19 cellular contexts compared by ENCODE assay signal in genomic region chr5:171433952-171434676, GRCh38. TPM values are rescaled to one million over a fixed set of nuclear protein-coding genes. Genes with fewer than 3 reads are reported as not detected.
"Had no signal": no experiment of that assay in that cellular context is flagged by ENCODE, and none has a peak within 500 bp of the region (broad histone marks: within the 10 kb centered on the region; RNA-seq: fewer than 3 reads in every experiment).

No MANE protein-coding gene starts in this region.

- H3K27ac Mint-ChIP-seq: activated naive CD4-positive, alpha-beta T cell treated with anti-CD3 and anti-CD28 coated beads, Interleukin-2, amount 50 U/mL, for 24 hours; activated T-cell treated with anti-CD3 and anti-CD28 coated beads, Interleukin-2, amount 50 U/mL, for 72 hours; memory B cell had no signal

- DNase-seq: activated CD4-positive, alpha-beta T cell treated with anti-CD3 and anti-CD28 coated beads for 1 hour; activated effector memory CD4-positive, alpha-beta T cell treated with anti-CD3 and anti-CD28 coated beads, Interleukin-2, amount 50 U/mL, for 16 hours; activated T-cell treated with anti-CD3 and anti-CD28 coated beads, Interleukin-2, amount 50 U/mL, for 72 hours; effector memory CD8-positive, alpha-beta T cell; foreskin melanocyte; left ventricle myocardium inferior; stimulated activated CD4-positive, alpha-beta T cell treated with anti-CD3 and anti-CD28 coated beads, Interleukin-2, amount 100 ng/mL, for 24 hours; stimulated activated naive CD4-positive, alpha-beta T cell treated with Interleukin-2 at 50 U/mL for 16 hours; SW 1271; T-helper 2 cell; transverse colon; WERI-Rb-1 had no signal

- H3K4me3 Mint-ChIP-seq: activated naive CD4-positive, alpha-beta T cell treated with anti-CD3 and anti-CD28 coated beads, Interleukin-2, amount 50 U/mL, for 24 hours; activated T-cell treated with anti-CD3 and anti-CD28 coated beads, Interleukin-2, amount 50 U/mL, for 72 hours; effector memory CD8-positive, alpha-beta T cell; memory B cell had no signal

- H3K9me3 ChIP-seq: left ventricle myocardium inferior, neutrophil, transverse colon had no signal

- H2AFZ ChIP-seq: parathyroid adenoma had no signal

- H3K9me3 Mint-ChIP-seq: activated naive CD4-positive, alpha-beta T cell treated with anti-CD3 and anti-CD28 coated beads, Interleukin-2, amount 50 U/mL, for 24 hours; activated T-cell treated with anti-CD3 and anti-CD28 coated beads, Interleukin-2, amount 50 U/mL, for 72 hours; effector memory CD8-positive, alpha-beta T cell; memory B cell had no signal

- H3K4me1 Mint-ChIP-seq: activated naive CD4-positive, alpha-beta T cell treated with anti-CD3 and anti-CD28 coated beads, Interleukin-2, amount 50 U/mL, for 24 hours; memory B cell had no signal

- H3K36me3 Mint-ChIP-seq: activated naive CD4-positive, alpha-beta T cell treated with anti-CD3 and anti-CD28 coated beads, Interleukin-2, amount 50 U/mL, for 24 hours; memory B cell had no signal

- H3K9ac ChIP-seq: parathyroid adenoma had no signal

- H3K27me3 Mint-ChIP-seq: activated naive CD4-positive, alpha-beta T cell treated with anti-CD3 and anti-CD28 coated beads, Interleukin-2, amount 50 U/mL, for 24 hours had no signal

- H3K27me3 ChIP-seq: neutrophil, transverse colon had no signal

- H3K4me3 ChIP-seq: left ventricle myocardium inferior, transverse colon had no signal

- H3K4me1 ChIP-seq: parathyroid adenoma, transverse colon had no signal

- ATAC-seq: effector memory CD8-positive, alpha-beta T cell had no signal

- H3K27ac ChIP-seq: epithelial cell of prostate, neutrophil, parathyroid adenoma, transverse colon, WERI-Rb-1 had no signal

- H3K36me3 ChIP-seq: left ventricle myocardium inferior, neutrophil, transverse colon, WERI-Rb-1 had no signal

- H3K79me2 ChIP-seq: parathyroid adenoma had no signal

RNA-seq across cellular contexts. Expression of gene FGF18, which starts 14.7 kb away (rescaled TPM):
- total RNA-seq: dermis microvascular lymphatic vessel endothelial cell, kidney epithelial cell had no signal
